Comparison of ENCODE assay signal across 16 cellular contexts in the genomic region with DNA sequence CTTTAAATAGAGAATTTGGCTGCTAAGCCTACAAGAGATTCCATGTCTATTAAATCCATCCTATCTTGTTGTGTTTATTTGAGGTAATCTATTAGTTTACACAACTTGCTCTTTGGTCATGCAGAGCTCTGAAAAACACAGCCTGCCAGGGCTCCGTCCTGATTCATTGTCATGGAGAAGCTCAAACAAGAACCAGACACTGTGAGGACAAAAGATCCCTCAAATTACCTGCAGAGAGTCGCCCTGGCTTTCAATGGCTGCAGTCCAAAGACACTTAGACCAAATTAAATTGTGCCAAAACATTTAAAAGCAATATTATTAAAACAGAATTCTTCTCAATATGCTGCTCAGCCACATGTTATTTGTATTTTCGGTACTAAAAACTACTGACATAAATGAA.
DNase-seq lines count a peak whose midpoint lies in the region; ATAC-seq and TF ChIP-seq lines count a peak whose summit lies in the region.
"Had no signal": no experiment of that assay in that cellular context is flagged by ENCODE, and none has a peak within 500 bp of the region (broad histone marks: within the 10 kb centered on the region; RNA-seq: fewer than 3 reads in every experiment).

No MANE protein-coding gene starts in this region.

- 0 out of 3 replicates have a peak overlapping the region, but pooled peaks have one; percentile 52 for H2BK15ac ChIP-seq in IMR-90 (ENCODE audit: low read depth, low read length)

- H3K79me2 ChIP-seq in neural progenitor cell (ENCODE audit: low read depth) = no peaks in the 10 kb centered on the region

- H3K4me3 ChIP-seq in IMR-90 (ENCODE audit: insufficient read depth, low read depth, low read length) = no peak overlapping the region
- H3K4me3 ChIP-seq in neural progenitor cell = no peak overlapping the region
- H3K4me3 ChIP-seq: mucosa of descending colon, pancreas, thyroid gland had no signal

- dilution Hi-C loops in IMR-90 (cut with HindIII; ENCODE audit: low sequenced_read_pairs, unreplicated experiment) = no loop called here

- H4K20me1 ChIP-seq in IMR-90 (ENCODE audit: insufficient read depth, low read length) = no peaks in the 10 kb centered on the region
- no peaks in the 10 kb centered on the region for H4K20me1 ChIP-seq in neural progenitor cell (ENCODE audit: low read depth)

- H2BK120ac ChIP-seq in IMR-90 (ENCODE audit: low read depth, low read length) = peak overlapping the region; percentile 20; the same call in 1 of the 2 replicates

- in situ Hi-C loops in IMR-90 (cut with MboI; ENCODE audit: low sequenced_read_pairs) = no loop called here

- no peak overlapping the region for H2BK5ac ChIP-seq in IMR-90 (ENCODE audit: low read depth, low read length, poor library complexity, severe bottlenecking)

- BruUV-seq in IMR-90 (replicated peaks; lab: Mats Ljungman, UMichigan) = no TSS peak

- DNase-seq in IMR-90 = peak; percentile 61
- DNase-seq in NCI-H748 treated with DMSO at 0.1 percent for 48 hours (lab: John Stamatoyannopoulos, UW) = peak; percentile 96
- DNase-seq in fibroblast of gingiva (ENCODE audit: low read depth) = peak; percentile 30
- peak; percentile 28 for DNase-seq in neural progenitor cell (ENCODE audit: low spot score)
- no peak for DNase-seq in HuH-7 (ENCODE audit: low spot score)
- no peak for DNase-seq in head of caudate nucleus
- DNase-seq: activated CD4-positive, alpha-beta memory T cell treated with anti-CD3 and anti-CD28 coated beads for 36 hours; activated effector memory CD4-positive, alpha-beta T cell treated with Interleukin-2 at 50 U/mL for 16 hours; body of pancreas; CD8-positive, alpha-beta T cell; mucosa of descending colon; NCI-H1436 treated with DMSO at 0.1 percent for 48 hours; pancreas; stimulated activated CD4-positive, alpha-beta T cell treated with anti-CD3 and anti-CD28 coated beads, Interleukin-15, amount 100 ng/mL, for 24 hours; thyroid gland had no signal

- H3K27ac ChIP-seq in IMR-90 (ENCODE audit: insufficient read depth, low read length) = no peak overlapping the region
- no peak overlapping the region for H3K27ac ChIP-seq in neural progenitor cell
- H3K27ac ChIP-seq: body of pancreas, pancreas, thyroid gland had no signal

- no peak overlapping the region for H3K23ac ChIP-seq in IMR-90 (ENCODE audit: low read depth, low read length)

- peaks cover 51% of the 10 kb centered on the region for H3K4me1 Mint-ChIP-seq in neural progenitor cell

- CTCF ChIA-PET in IMR-90 (lab: Yijun Ruan, JAX) = no interaction called here

- no peak overlapping the region for H3K18ac ChIP-seq in IMR-90 (ENCODE audit: low read depth, low read length)

- peaks cover 3% of the 10 kb centered on the region for H3K36me3 Mint-ChIP-seq in neural progenitor cell
- H3K36me3 Mint-ChIP-seq: activated CD4-positive, alpha-beta memory T cell treated with anti-CD3 and anti-CD28 coated beads for 36 hours; CD8-positive, alpha-beta T cell had no signal

- no peaks in the 10 kb centered on the region for H3K9me3 Mint-ChIP-seq in neural progenitor cell

- peak; percentile 33; the same call in 1 of the 2 replicates for ATAC-seq in IMR-90 (ENCODE audit: low read depth)
- no peak for ATAC-seq in HG03565 (IDR thresholded peaks at IDR 0.05; ENCODE audit: unreplicated experiment)
- ATAC-seq: body of pancreas; CD8-positive, alpha-beta T cell; mucosa of descending colon; pancreas had no signal

- H3K14ac ChIP-seq in IMR-90 (replicated peaks; ENCODE audit: low read depth, low read length) = no peak overlapping the region

- no peak overlapping the region for H4K5ac ChIP-seq in IMR-90 (ENCODE audit: low read depth, low read length)

- H3K27me3 ChIP-seq in IMR-90 (ENCODE audit: control insufficient read depth, insufficient read depth, low read length) (no peaks in the 10 kb centered on the region), neural progenitor cell (no peaks in the 10 kb centered on the region)
- H3K27me3 ChIP-seq: body of pancreas, pancreas, thyroid gland had no signal

- H3K4me2 ChIP-seq in IMR-90 (ENCODE audit: low read depth, low read length) = no peak overlapping the region
- H3K4me2 ChIP-seq in neural progenitor cell = no peak overlapping the region

- no peak for TF ChIP-seq CTCF in IMR-90 (conservative IDR thresholded peaks at IDR 0.05; ENCODE audit: low read depth, low read length)
- TF ChIP-seq CTCF in neural progenitor cell (IDR thresholded peaks at IDR 0.05) = no peak

- no peaks in the 10 kb centered on the region for H3K9me1 ChIP-seq in IMR-90 (ENCODE audit: insufficient read depth, low read length)

- H4K91ac ChIP-seq in IMR-90 (ENCODE audit: insufficient read depth, low read depth, low read length) = no peak overlapping the region

- H2AFZ ChIP-seq in IMR-90 (replicated peaks; ENCODE audit: low read length, poor library complexity) (no peak overlapping the region), neural progenitor cell (replicated peaks) (no peak overlapping the region)

- no peak for TF ChIP-seq RAD21 in IMR-90 (IDR thresholded peaks at IDR 0.05; ENCODE audit: low read length)

- WGBS in IMR-90 (ENCODE audit: extremely low coverage in 2 of 2, insufficient read length in 1 of 2), 2 experiments = 30% methylated on average over 2 of the region's 3 CpGs; no CpG with 5 or more reads in 1 of the 2 experiments

- intact Hi-C loops in IMR-90 (cut with micrococcal nuclease) = loop anchor here (5.0 kb wide), 2 partner anchors 36 to 76 kb away; no protein-coding TSS in a partner anchor
- intact Hi-C loops in head of caudate nucleus (cut with DNase I) = no loop called here

- H3K4me1 ChIP-seq in IMR-90 (ENCODE audit: control insufficient read depth, insufficient read depth, low read length) (peaks cover 4% of the 10 kb centered on the region), neural progenitor cell (peaks cover 4% of the 10 kb centered on the region)
- H3K4me1 ChIP-seq: body of pancreas, pancreas, thyroid gland had no signal

- TF ChIP-seq POLR2A in IMR-90 (IDR thresholded peaks at IDR 0.05; ENCODE audit: low read depth, low read length) = no peak

- H3K27ac Mint-ChIP-seq in neural progenitor cell = peak overlapping the region; percentile 18
- H3K27ac Mint-ChIP-seq: activated CD4-positive, alpha-beta memory T cell treated with anti-CD3 and anti-CD28 coated beads for 36 hours; CD8-positive, alpha-beta T cell had no signal

- H3K79me1 ChIP-seq in IMR-90 (ENCODE audit: low read depth in 1 of 2, low read length in 2 of 2) = no peaks in the 10 kb centered on the region

- H3F3A ChIP-seq in neural progenitor cell (ENCODE audit: low read depth) = no peaks in the 10 kb centered on the region

- no peak overlapping the region for H2AK5ac ChIP-seq in IMR-90 (ENCODE audit: low read depth, low read length)

- H2BK20ac ChIP-seq in IMR-90 (ENCODE audit: low read depth, low read length) = no peak overlapping the region

- H3K4me3 Mint-ChIP-seq in neural progenitor cell = peak overlapping the region; percentile 3
- H3K4me3 Mint-ChIP-seq: activated CD4-positive, alpha-beta memory T cell treated with anti-CD3 and anti-CD28 coated beads for 36 hours; CD8-positive, alpha-beta T cell had no signal

- no peak overlapping the region for H3K4ac ChIP-seq in IMR-90 (ENCODE audit: low read depth, low read length)

- H3K27me3 Mint-ChIP-seq in neural progenitor cell (ENCODE audit: insufficient read depth, low read depth) = peaks cover 2% of the 10 kb centered on the region
- H3K27me3 Mint-ChIP-seq: activated CD4-positive, alpha-beta memory T cell treated with anti-CD3 and anti-CD28 coated beads for 36 hours had no signal

- no peaks in the 10 kb centered on the region for H3K36me3 ChIP-seq in IMR-90 (ENCODE audit: control insufficient read depth, insufficient read depth, low read length)
- H3K36me3 ChIP-seq in neural progenitor cell = no peaks in the 10 kb centered on the region
- H3K36me3 ChIP-seq: pancreas, thyroid gland had no signal

- H3K56ac ChIP-seq in IMR-90 (ENCODE audit: extremely low read depth, insufficient read depth, low read length) = no peak overlapping the region

- H2AK9ac ChIP-seq in IMR-90 (replicated peaks; ENCODE audit: low read depth, low read length, poor library complexity) = no peak overlapping the region

- POLR2A ChIA-PET in IMR-90 (lab: Charles Lee; ENCODE audit: unreplicated experiment) = no interaction called here

- H3K9me3 ChIP-seq in IMR-90 (ENCODE audit: control insufficient read depth, insufficient read depth, low read length) (no peaks in the 10 kb centered on the region), neural progenitor cell (ENCODE audit: low read depth) (no peaks in the 10 kb centered on the region)
- H3K9me3 ChIP-seq: body of pancreas, pancreas, thyroid gland had no signal

- no peak overlapping the region for H4K8ac ChIP-seq in IMR-90 (ENCODE audit: low read depth in 2 of 2, low read length in 2 of 2)

- H3K9ac ChIP-seq in IMR-90 (ENCODE audit: low read depth, low read length) = no peak overlapping the region
- H3K9ac ChIP-seq in neural progenitor cell = no peak overlapping the region

TF ChIP-seq in IMR-90, 13 proteins besides CTCF, POLR2A, EP300 and RAD21:
- no peak for TF ChIP-seq SMC3 (IDR thresholded peaks at IDR 0.05; ENCODE audit: low read depth, low read length)
- no peak for TF ChIP-seq MAFK (IDR thresholded peaks at IDR 0.05; ENCODE audit: low read depth, low read length)
- no peak for TF ChIP-seq MXI1 (IDR thresholded peaks at IDR 0.05; ENCODE audit: borderline replicate concordance, low read depth, low read length)
- no peak for TF ChIP-seq FOS (IDR thresholded peaks at IDR 0.05; ENCODE audit: low read depth, low read length)
- no peak for TF ChIP-seq RCOR1 (IDR thresholded peaks at IDR 0.05; ENCODE audit: insufficient replicate concordance, low read length)
- no peak for TF ChIP-seq CHD1 (IDR thresholded peaks at IDR 0.05; ENCODE audit: low read depth, low read length)
- TF ChIP-seq, protein P1, sequence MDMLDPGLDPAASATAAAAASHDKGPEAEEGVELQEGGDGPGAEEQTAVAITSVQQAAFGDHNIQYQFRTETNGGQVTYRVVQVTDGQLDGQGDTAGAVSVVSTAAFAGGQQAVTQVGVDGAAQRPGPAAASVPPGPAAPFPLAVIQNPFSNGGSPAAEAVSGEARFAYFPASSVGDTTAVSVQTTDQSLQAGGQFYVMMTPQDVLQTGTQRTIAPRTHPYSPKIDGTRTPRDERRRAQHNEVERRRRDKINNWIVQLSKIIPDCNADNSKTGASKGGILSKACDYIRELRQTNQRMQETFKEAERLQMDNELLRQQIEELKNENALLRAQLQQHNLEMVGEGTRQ (IDR thresholded peaks at IDR 0.05; ENCODE audit: low read depth, low read length) = no peak

Comparison
In these comparisons a context has a peak if more than half of its experiments do, and no peak if none do; other contexts are left out.
1. DNase-seq: peak in IMR-90 (single experiment), NCI-H748 treated with DMSO at 0.1 percent for 48 hours (single experiment), fibroblast of gingiva (single experiment) and neural progenitor cell (single experiment); none in HuH-7 (single experiment) and head of caudate nucleus (0 of 42).